In the genomic region with DNA sequence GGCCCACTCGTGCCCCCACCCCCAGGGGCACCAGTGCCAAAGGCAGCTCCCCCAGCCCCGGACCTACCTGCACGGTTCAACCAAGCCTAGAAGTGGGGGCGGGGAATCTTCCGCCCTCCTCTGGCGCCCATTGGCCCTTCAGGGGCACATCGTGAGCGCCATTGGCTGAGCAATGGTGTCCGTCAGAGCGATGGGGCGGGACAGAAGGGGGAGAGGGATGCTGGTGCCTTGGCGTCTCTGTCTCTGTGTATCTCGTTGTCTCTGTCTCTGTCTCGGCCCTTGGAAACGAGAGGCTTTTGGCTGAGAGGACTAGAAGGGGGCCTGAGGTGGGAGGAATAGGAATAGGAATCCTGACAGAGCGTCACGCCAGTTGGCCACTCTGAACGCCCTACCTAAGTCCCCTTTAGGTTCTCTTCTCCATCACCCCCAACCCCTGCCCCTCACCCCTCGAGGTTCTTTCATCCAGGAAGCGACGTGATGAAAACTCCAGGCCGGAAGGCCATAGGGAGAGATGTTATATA, we compare ENCODE assay signal across 8 cellular contexts. TPM values are rescaled to one million over a fixed set of nuclear protein-coding genes. Genes with fewer than 3 reads are reported as not detected.
DNase-seq lines count a peak whose midpoint lies in the region; ATAC-seq and TF ChIP-seq lines count a peak whose summit lies in the region.
"Not testable (repeated sequence)": the region's sequence is repeated elsewhere in the genome, so short reads cannot be mapped to it uniquely, and the experiment has no call there.

No MANE protein-coding gene starts in this region.

- DNase-seq in GM13977 (ENCODE audit: low spot score) (peak; percentile 91), NCI-H146 treated with DMSO at 0.1 percent for 48 hours (lab: John Stamatoyannopoulos, UW; ENCODE audit: unreplicated experiment) (peak; percentile 84), T-helper 1 cell (peak; percentile 81 to 94 (median 91)), amygdala (lab: John Stamatoyannopoulos, UW) (peak in 55 of 56 donors; percentile 47 to 99 (median 94)), right atrium auricular region (ENCODE audit: low spot score) (peak; percentile 92), prostate gland (ENCODE audit: low spot score) (peak; percentile 88)

- H3K36me3 ChIP-seq in right atrium auricular region; prostate gland; urinary bladder (ENCODE audit: insufficient read depth): not testable (repeated sequence)

- H3K9me3 ChIP-seq in right atrium auricular region, prostate gland: not testable (repeated sequence)

- not testable (repeated sequence) for TF ChIP-seq POLR2A in prostate gland (IDR thresholded peaks at IDR 0.05)

- ATAC-seq in HG02870 (IDR thresholded peaks at IDR 0.05; ENCODE audit: unreplicated experiment) = peak; percentile 98

- H3K4me1 ChIP-seq in right atrium auricular region; prostate gland (replicated peaks); urinary bladder (ENCODE audit: insufficient read depth): not testable (repeated sequence)

- TF ChIP-seq CTCF in GM13977 (IDR thresholded peaks at IDR 0.05; ENCODE audit: extremely low read depth, insufficient read depth, missing control alignments); right atrium auricular region (IDR thresholded peaks at IDR 0.05): not testable (repeated sequence)
- TF ChIP-seq CTCF in prostate gland (IDR thresholded peaks at IDR 0.05) = peak in 1 of 4 experiments; percentile 13

- WGBS in prostate gland = 0% methylated on average over 11 of the region's 22 CpGs
- under 1% methylated on average over 18 of the region's 22 CpGs for WGBS in urinary bladder

- in situ Hi-C loops in GM13977 (cut with MboI; ENCODE audit: low pct_unique_long_range_greater_than_20kb, low sequenced_read_pairs, unreplicated experiment) = not testable (repeated sequence)

- intact Hi-C loops in prostate gland (cut with DNase I) = not testable (repeated sequence)

- H3K27ac ChIP-seq in right atrium auricular region (peak overlapping the region; percentile 14 to 59), prostate gland (peak overlapping the region; percentile 45 to 61)
- not testable (repeated sequence) for H3K27ac ChIP-seq in urinary bladder (ENCODE audit: low read depth)

- not testable (repeated sequence) for H3K27me3 ChIP-seq in right atrium auricular region; prostate gland (replicated peaks; ENCODE audit: insufficient read depth)

- H3K4me3 ChIP-seq in right atrium auricular region = peak overlapping the region; percentile 62 to 72
- H3K4me3 ChIP-seq in prostate gland = peak overlapping the region; percentile 65 to 78
- peak overlapping the region; percentile 83 for H3K4me3 ChIP-seq in urinary bladder (ENCODE audit: low read depth, low read length)

RNA-seq across cellular contexts. Expression of gene KANSL1, which starts 32.1 kb away (rescaled TPM):
- total RNA-seq in right atrium auricular region (10 to 100 TPM; 26.6 to 29.2 TPM), prostate gland (100 to 1,000 TPM in 1 of 2 donors, 10 to 100 TPM in 1; 60.4 to 109 TPM), urinary bladder (146 TPM)
- polyA plus RNA-seq in urinary bladder = 22.4 TPM
